In genomic region chrX:53422091-53422914, GRCh38 we compare ENCODE assay signal across 1 cellular context.
TF ChIP-seq lines count a peak whose summit lies in the region.

TSS of gene RIBC1 (plus strand) at chrX:53422873. CDS start at chrX:53426277, 3,404 bp downstream.
TSS of gene SMC1A (minus strand) at chrX:53422654. CDS start at chrX:53422600, 54 bp downstream.

TF ChIP-seq in HEK293, 187 proteins besides CTCF, POLR2A, EP300 and RAD21 (continued from another document and continues in another):
- TF ChIP-seq TSHZ1 (tag by site-specific recombination; IDR thresholded peaks at IDR 0.05; ENCODE audit: borderline replicate concordance) (peak; percentile 22; the same call in 1 of the 2 replicates), ZNF121 (tag by site-specific recombination; IDR thresholded peaks at IDR 0.05) (peak; percentile 33; the same call in 1 of the 2 replicates), ZNF169 (tag by site-specific recombination; IDR thresholded peaks at IDR 0.05) (no peak), PRDM6 (tag by site-specific recombination; IDR thresholded peaks at IDR 0.05) (no peak), ZNF416 (tag by site-specific recombination; IDR thresholded peaks at IDR 0.05) (no peak), ZNF23 (tag by site-specific recombination; IDR thresholded peaks at IDR 0.05; ENCODE audit: borderline replicate concordance) (no peak), ZNF184 (tag by site-specific recombination; IDR thresholded peaks at IDR 0.05) (no peak; the same call in none of the 2 replicates), ZNF792 (tag by site-specific recombination; IDR thresholded peaks at IDR 0.05) (no peak; the same call in 1 of the 2 replicates), ZNF473 (tag by site-specific recombination; IDR thresholded peaks at IDR 0.05) (no peak), ZNF610 (tag by site-specific recombination; IDR thresholded peaks at IDR 0.05; ENCODE audit: borderline replicate concordance) (peak; percentile 77), HOXA7 (CRISPR knock-in tag; IDR thresholded peaks at IDR 0.05; ENCODE audit: borderline replicate concordance) (no peak), ZNF843 (tag by site-specific recombination; IDR thresholded peaks at IDR 0.05) (peak; percentile 85), IKZF3 (tag by site-specific recombination; IDR thresholded peaks at IDR 0.05) (peak; percentile 67), ZFP69B (tag by site-specific recombination; IDR thresholded peaks at IDR 0.05) (peak; percentile 80; the same call in 1 of the 2 replicates), EGR2 (tag by site-specific recombination; IDR thresholded peaks at IDR 0.05; ENCODE audit: low read depth) (peak; percentile 53), ZNF146 (tag by site-specific recombination; IDR thresholded peaks at IDR 0.05) (peak; percentile 57; the same call in 1 of the 2 replicates), ZNF133 (tag by site-specific recombination; IDR thresholded peaks at IDR 0.05) (peak; percentile 19; the same call in 1 of the 2 replicates), ZNF768 (tag by site-specific recombination; IDR thresholded peaks at IDR 0.05) (no peak), ELK4 (IDR thresholded peaks at IDR 0.05; ENCODE audit: borderline replicate concordance, low read depth, low read length) (no peak), ZNF140 (tag by site-specific recombination; IDR thresholded peaks at IDR 0.05) (no peak; the same call in 1 of the 2 replicates), GLI2 (tag by site-specific recombination; IDR thresholded peaks at IDR 0.05; ENCODE audit: borderline replicate concordance, low read depth) (no peak), ZNF837 (tag by site-specific recombination; IDR thresholded peaks at IDR 0.05) (no peak), ZBTB6 (tag by site-specific recombination; IDR thresholded peaks at IDR 0.05) (0 out of 2 replicates have a peak, but pooled peaks have one; percentile 4), ZNF660 (tag by site-specific recombination; IDR thresholded peaks at IDR 0.05) (peak; percentile 91; the same call in 1 of the 2 replicates), GLIS2 (tag by site-specific recombination; IDR thresholded peaks at IDR 0.05) (peak; percentile 91), KLF7 (tag by site-specific recombination; IDR thresholded peaks at IDR 0.05; ENCODE audit: borderline replicate concordance) (peak; percentile 74; the same call in 1 of the 2 replicates), SCRT1 (tag by site-specific recombination; IDR thresholded peaks at IDR 0.05; ENCODE audit: borderline replicate concordance) (peak; percentile 88; the same call in 1 of the 2 replicates), INSM2 (tag by site-specific recombination; IDR thresholded peaks at IDR 0.05) (peak; percentile 73; the same call in 1 of the 2 replicates), ZNF112 (tag by site-specific recombination; IDR thresholded peaks at IDR 0.05) (no peak), ZNF76 (tag by site-specific recombination; IDR thresholded peaks at IDR 0.05; ENCODE audit: borderline replicate concordance, low read depth) (peak; percentile 95), SETDB1 (IDR thresholded peaks at IDR 0.05; ENCODE audit: insufficient read length, low read length) (no peak), ZNF629 (tag by site-specific recombination; IDR thresholded peaks at IDR 0.05) (peak; percentile 77), ZNF596 (tag by site-specific recombination; IDR thresholded peaks at IDR 0.05) (no peak; the same call in 1 of the 2 replicates), ZNF274 (IDR thresholded peaks at IDR 0.05; ENCODE audit: low read length) (no peak), ZNF274 (tag by site-specific recombination; IDR thresholded peaks at IDR 0.05; ENCODE audit: borderline replicate concordance) (no peak), ZNF138 (tag by site-specific recombination; IDR thresholded peaks at IDR 0.05; ENCODE audit: borderline replicate concordance) (no peak), ZBTB8A (tag by site-specific recombination; IDR thresholded peaks at IDR 0.05) (peak; percentile 87), ZSCAN16 (tag by site-specific recombination; IDR thresholded peaks at IDR 0.05) (peak; percentile 61; the same call in 1 of the 2 replicates), ZNF830 (tag by site-specific recombination; IDR thresholded peaks at IDR 0.05; ENCODE audit: low read depth) (no peak), ZNF239 (tag by site-specific recombination; IDR thresholded peaks at IDR 0.05) (no peak; the same call in 1 of the 2 replicates), ZNF707 (tag by site-specific recombination; IDR thresholded peaks at IDR 0.05) (no peak), ZNF341 (tag by site-specific recombination; IDR thresholded peaks at IDR 0.05; ENCODE audit: low read depth) (peak; percentile 89), ZBTB44 (tag by site-specific recombination; IDR thresholded peaks at IDR 0.05) (no peak), HIC1 (tag by site-specific recombination; IDR thresholded peaks at IDR 0.05) (no peak; the same call in 1 of the 2 replicates), ZNF704 (tag by site-specific recombination; IDR thresholded peaks at IDR 0.05) (0 out of 2 replicates have a peak, but pooled peaks have one; percentile 50), ZEB2 (tag by site-specific recombination; IDR thresholded peaks at IDR 0.05) (peak; percentile 97), GLI4 (tag by site-specific recombination; IDR thresholded peaks at IDR 0.05) (peak; percentile 59; the same call in 1 of the 2 replicates), ZNF585B (tag by site-specific recombination; IDR thresholded peaks at IDR 0.05) (no peak), ZNF16 (tag by site-specific recombination; IDR thresholded peaks at IDR 0.05; ENCODE audit: low read depth) (no peak; the same call in 1 of the 2 replicates), ZSCAN30 (tag by site-specific recombination; IDR thresholded peaks at IDR 0.05) (peak; percentile 96), ZFP37 (tag by site-specific recombination; IDR thresholded peaks at IDR 0.05) (peak; percentile 97; the same call in 1 of the 2 replicates), ZNF514 (tag by site-specific recombination; IDR thresholded peaks at IDR 0.05) (no peak), ZNF639 (tag by site-specific recombination; IDR thresholded peaks at IDR 0.05) (peak; percentile 93)
